Comparison of ENCODE assay signal across 33 cellular contexts in genomic region chr7:136897676-136898075, GRCh38. TPM values are rescaled to one million over a fixed set of nuclear protein-coding genes. Genes with fewer than 3 reads are reported as not detected.
"Had no signal": no experiment of that assay in that cellular context is flagged by ENCODE, and none has a peak within 500 bp of the region (broad histone marks: within the 10 kb centered on the region; RNA-seq: fewer than 3 reads in every experiment).

No MANE protein-coding gene starts in this region.

- H3K27me3 ChIP-seq: MG63 had no signal

- H3K4me3 ChIP-seq: MG63, SJCRH30, SK-N-MC had no signal

- FAIRE-seq: RCC 7860 had no signal

- H3K27ac ChIP-seq: RWPE1, SJCRH30, SK-N-MC had no signal

- H3K36me3 ChIP-seq: MG63, SJCRH30 had no signal

- H3K4me1 ChIP-seq: SJCRH30 had no signal

- H3K9me3 ChIP-seq: MG63, SJCRH30 had no signal

- DNase-seq: Kasumi-1, MG63, NCI-H1092, NCI-H1105, NCI-H1417 treated with DMSO at 0.1 percent for 48 hours, NCI-H1436 treated with DMSO at 0.1 percent for 48 hours, NCI-H1694, NCI-H187, NCI-H1930, NCI-H2029 treated with DMSO at 0.1 percent for 48 hours, NCI-H2081 treated with DMSO at 0.1 percent for 48 hours, NCI-H2107, NCI-H2171, NCI-H226, NCI-H446 treated with DMSO at 0.1 percent for 48 hours, NCI-H510A, NCI-H524, NCI-H526, NCI-H69, NCI-H748 treated with DMSO at 0.1 percent for 48 hours, NCI-H82, OCI-M1, PC-3, SHP77, SIG-M5, SJCRH30, T-cell had no signal

- ATAC-seq: PC-3, Right ventricle myocardium inferior, SK-N-SH treated with all-trans-retinoic acid at 6 μM for 48 hours, T-cell had no signal

RNA-seq across cellular contexts. Expression of gene CHRM2, which starts 29.2 kb away (rescaled TPM):
- total RNA-seq: PC-3; SJCRH30; T-helper 1 cell treated with Interleukin-12 subunit alpha and Interleukin-12 subunit beta and Interleukin-4 antibody, amounts not matched to agents 30 ng/mL and 1 ng/mL, for 36 hours had no signal
